ENCODE assay signal across 8 cellular contexts in genomic region chr15:74995182-74995778, GRCh38. TPM values are rescaled to one million over a fixed set of nuclear protein-coding genes. Genes with fewer than 3 reads are reported as not detected.
A peak's percentile ranks its signal among the peaks of the same experiment; 100 is the strongest.
DNase-seq lines count a peak whose midpoint lies in the region; ATAC-seq lines count a peak whose summit lies in the region.

TSS of gene SCAMP5 (plus strand) at chr15:74995563. CDS start at chr15:75011840, 16,277 bp downstream.

- DNase-seq in NCI-H748 (lab: John Stamatoyannopoulos, UW; ENCODE audit: unreplicated experiment) (peak; percentile 96), dermis microvascular lymphatic vessel endothelial cell (ENCODE audit: low read depth in 2 of 2) (peak; percentile 85 to 94), left lobe of liver (ENCODE audit: low spot score) (peak; percentile 90)
- DNase-seq in activated CD4-positive, alpha-beta T cell treated with anti-CD3 and anti-CD28 coated beads, Interleukin-2, amount 50 U/mL, for 48 hours, result peak; percentile 93 to 96
- DNase-seq in stimulated activated CD4-positive, alpha-beta T cell treated with anti-CD3 and anti-CD28 coated beads, Interleukin-1b, Interleukin-23, amount 100 ng/mL, for 4 hours (ENCODE audit: low read depth in 2 of 2), result peak; percentile 82 to 86

- peak; percentile 58 for ATAC-seq in GM18519 (IDR thresholded peaks at IDR 0.05; ENCODE audit: low FRiP score, unreplicated experiment)
- peak; percentile 77 for ATAC-seq in HG03565 (IDR thresholded peaks at IDR 0.05; ENCODE audit: unreplicated experiment)
- ATAC-seq in left lobe of liver, result peak; percentile 98
- ATAC-seq in HG02973 (IDR thresholded peaks at IDR 0.05; ENCODE audit: unreplicated experiment), result no peak

RNA-seq across cellular contexts. Expression of gene SCAMP5, which starts in this region (rescaled TPM):
- total RNA-seq in dermis microvascular lymphatic vessel endothelial cell (13.1 and 18.1 TPM in 2 replicates), left lobe of liver (0.73 TPM)

Comparison
In these comparisons a context has a peak if more than half of its experiments do, and no peak if none do; other contexts are left out.
1. Peak in DNase-seq and ATAC-seq in left lobe of liver; RNA of the gene not detected or under 1 TPM.